Comparison of ENCODE assay signal across 7 cellular contexts in the genomic region with DNA sequence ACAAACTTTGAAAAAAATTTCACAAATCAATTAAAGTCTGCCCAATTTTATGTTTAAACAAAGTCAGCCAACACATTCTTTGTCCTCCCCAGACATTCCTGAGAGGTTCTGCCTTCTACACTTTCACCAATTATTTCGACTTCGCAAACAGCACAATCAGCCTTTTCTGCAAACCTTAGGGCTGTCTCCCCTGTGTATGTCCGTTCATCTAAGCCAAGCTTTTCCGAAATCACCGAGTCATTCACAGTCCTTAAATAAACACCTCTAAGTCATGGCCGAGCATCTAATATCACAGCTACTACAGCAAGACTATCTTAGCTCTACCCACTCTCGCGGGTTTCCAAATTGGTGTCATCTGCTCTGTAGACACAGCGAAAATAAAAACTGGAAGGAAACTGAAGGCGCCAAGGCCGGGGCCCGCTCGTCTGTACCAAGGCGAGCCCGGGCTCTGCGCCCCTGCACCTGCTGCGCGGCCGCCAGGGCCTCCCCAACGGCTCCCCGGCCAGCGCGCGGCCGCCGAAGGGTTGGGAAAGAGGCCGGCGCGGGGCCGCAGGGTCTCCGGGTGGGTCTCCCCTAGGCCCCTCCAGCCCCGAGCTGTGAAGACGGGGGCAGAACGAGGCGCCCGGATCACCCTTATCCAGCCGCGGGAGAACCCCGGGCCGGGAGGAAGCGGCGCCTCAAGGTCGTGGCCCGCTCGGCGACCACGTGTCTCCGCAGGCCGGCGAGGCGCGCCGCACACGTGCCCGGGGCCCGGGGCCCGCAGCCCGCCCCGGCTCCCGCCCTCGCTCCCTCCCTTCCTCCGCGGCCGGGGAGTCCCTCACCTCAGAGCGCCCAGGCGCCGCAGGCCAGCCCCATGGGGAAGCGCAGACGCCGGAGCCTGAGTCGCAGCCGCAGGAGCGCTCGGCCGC. TPM values are rescaled to one million over a fixed set of nuclear protein-coding genes. Genes with fewer than 3 reads are reported as not detected.
DNase-seq lines count a peak whose midpoint lies in the region; ATAC-seq and TF ChIP-seq lines count a peak whose summit lies in the region.

No MANE protein-coding gene starts in this region.

- no peak overlapping the region for H2BK15ac ChIP-seq in mesendoderm (replicated peaks; ENCODE audit: low read depth)

- no peak overlapping the region for H2BK5ac ChIP-seq in mesendoderm (ENCODE audit: low read length)

- H3K27me3 ChIP-seq in HUES64 (ENCODE audit: insufficient read depth, low read length) (peaks cover 21% of the 10 kb centered on the region), mesendoderm (ENCODE audit: insufficient read depth, low read length, poor library complexity) (no peaks in the 10 kb centered on the region)
- H3K27me3 ChIP-seq in effector memory CD4-positive, alpha-beta T cell (replicated peaks; ENCODE audit: control insufficient read depth, insufficient read depth, low read length, poor library complexity, severe bottlenecking): no peaks in the 10 kb centered on the region

- H3K4ac ChIP-seq in mesendoderm (ENCODE audit: low read depth, low read length): peak overlapping the region; percentile 48

- WGBS in HUES64: under 1% methylated on average over 75 of the region's 75 CpGs
- WGBS in mesendoderm (ENCODE audit: extremely low coverage, insufficient coverage, low lambda C conversion rate): no CpG with 5 or more reads among the region's 75 CpGs

- H3K4me1 Mint-ChIP-seq in stimulated activated naive CD8-positive, alpha-beta T cell treated with anti-CD3 and anti-CD28 coated beads, Interleukin-15, amount 100 ng/mL, for 72 hours: peaks cover 67% of the 10 kb centered on the region

- DNase-seq in GM10248 (ENCODE audit: extremely low spot score) (peak; percentile 78), SW480 (ENCODE audit: low spot score) (peak; percentile 46), mesendoderm (peak; percentile 50)
- DNase-seq in effector memory CD4-positive, alpha-beta T cell: no peak
- peak in 1 of 2 donors; percentile 88 for DNase-seq in stimulated activated naive CD8-positive, alpha-beta T cell treated with anti-CD3 and anti-CD28 coated beads, Interleukin-15, amount 100 ng/mL, for 72 hours

- H4K5ac ChIP-seq in mesendoderm (ENCODE audit: low read length): no peak overlapping the region

- peak overlapping the region; percentile 83 for H3K56ac ChIP-seq in mesendoderm (ENCODE audit: low read length)

- TF ChIP-seq CTCF in GM10248 (IDR thresholded peaks at IDR 0.05; ENCODE audit: control extremely low read depth, extremely low read depth, low read depth, missing control alignments): no peak

- peak overlapping the region; percentile 70 for H3K4me3 ChIP-seq in HUES64 (ENCODE audit: low read length)
- peak overlapping the region; percentile 58 for H3K4me3 ChIP-seq in effector memory CD4-positive, alpha-beta T cell (ENCODE audit: insufficient read depth, low read depth, low read length, poor library complexity, severe bottlenecking)
- H3K4me3 ChIP-seq in mesendoderm (ENCODE audit: low read length): peak overlapping the region; percentile 53

- ATAC-seq in GM21528 (IDR thresholded peaks at IDR 0.05; ENCODE audit: low FRiP score, unreplicated experiment): peak; percentile 46
- peak; percentile 71 for ATAC-seq in stimulated activated naive CD8-positive, alpha-beta T cell treated with anti-CD3 and anti-CD28 coated beads, Interleukin-15, amount 100 ng/mL, for 72 hours

- peak overlapping the region; percentile 86 for H3K9ac ChIP-seq in HUES64 (ENCODE audit: low read depth, low read length)
- peak overlapping the region; percentile 71 for H3K9ac ChIP-seq in mesendoderm (ENCODE audit: low read length)

- H3K23ac ChIP-seq in mesendoderm (ENCODE audit: low read length): no peak overlapping the region

- CTCF ChIA-PET in GM10248 (lab: Yijun Ruan, JAX): interaction anchor here (0.8 to 9.8 kb wide), 10 partner anchors 15 to 633 kb away, joined by 3 to 127 read pairs (median 4); no protein-coding TSS in a partner anchor

- peaks cover 13% of the 10 kb centered on the region for H3K79me2 ChIP-seq in mesendoderm (ENCODE audit: control insufficient read depth, insufficient read depth, low read length)

- H3K36me3 ChIP-seq in HUES64 (ENCODE audit: insufficient read depth, low read length): peaks cover 28% of the 10 kb centered on the region
- peaks cover 26% of the 10 kb centered on the region for H3K36me3 ChIP-seq in effector memory CD4-positive, alpha-beta T cell (ENCODE audit: control insufficient read depth, insufficient read depth, low read length)
- H3K36me3 ChIP-seq in mesendoderm (ENCODE audit: control insufficient read depth, insufficient read depth, low read length): peaks cover 2% of the 10 kb centered on the region

- H4K8ac ChIP-seq in mesendoderm (ENCODE audit: low read depth, low read length): no peak overlapping the region

- no peaks in the 10 kb centered on the region for H3K9me3 Mint-ChIP-seq in stimulated activated naive CD8-positive, alpha-beta T cell treated with anti-CD3 and anti-CD28 coated beads, Interleukin-15, amount 100 ng/mL, for 72 hours

- peaks cover 2% of the 10 kb centered on the region for H3K79me1 ChIP-seq in mesendoderm (ENCODE audit: low read length)

- no peaks in the 10 kb centered on the region for H3K27me3 Mint-ChIP-seq in stimulated activated naive CD8-positive, alpha-beta T cell treated with anti-CD3 and anti-CD28 coated beads, Interleukin-15, amount 100 ng/mL, for 72 hours

- H3K4me1 ChIP-seq in HUES64 (ENCODE audit: insufficient read depth, low read length) (peaks cover 8% of the 10 kb centered on the region; the same call in 1 of the 2 replicates), mesendoderm (ENCODE audit: control insufficient read depth, low read depth, low read length) (peaks cover 3% of the 10 kb centered on the region)
- H3K4me1 ChIP-seq in effector memory CD4-positive, alpha-beta T cell (ENCODE audit: control insufficient read depth, insufficient read depth, low read length, poor library complexity, severe bottlenecking): peaks cover 23% of the 10 kb centered on the region

- peak overlapping the region; percentile 97 for H3K4me2 ChIP-seq in mesendoderm (ENCODE audit: low read length)

- peak overlapping the region; percentile 71 to 87 for H3K4me3 Mint-ChIP-seq in stimulated activated naive CD8-positive, alpha-beta T cell treated with anti-CD3 and anti-CD28 coated beads, Interleukin-15, amount 100 ng/mL, for 72 hours

- H3K27ac ChIP-seq in HUES64 (ENCODE audit: low read depth, low read length) (peak overlapping the region; percentile 80; the same call in 1 of the 2 replicates), mesendoderm (ENCODE audit: low read depth, low read length) (peak overlapping the region; percentile 71)
- peak overlapping the region; percentile 79 for H3K27ac ChIP-seq in effector memory CD4-positive, alpha-beta T cell (ENCODE audit: insufficient read depth, low read length, poor library complexity, severe bottlenecking)

- no peaks in the 10 kb centered on the region for H3K9me3 ChIP-seq in HUES64 (ENCODE audit: insufficient read depth, low read depth, low read length)
- no peaks in the 10 kb centered on the region for H3K9me3 ChIP-seq in effector memory CD4-positive, alpha-beta T cell (ENCODE audit: control insufficient read depth, low read length)

- no peak overlapping the region for H2AK5ac ChIP-seq in mesendoderm (ENCODE audit: low read length)

- H2BK120ac ChIP-seq in mesendoderm (ENCODE audit: low read depth, low read length): peak overlapping the region; percentile 61

- H3K27ac Mint-ChIP-seq in stimulated activated naive CD8-positive, alpha-beta T cell treated with anti-CD3 and anti-CD28 coated beads, Interleukin-15, amount 100 ng/mL, for 72 hours: peak overlapping the region; percentile 63 to 87

- POLR2A ChIA-PET in GM10248 (lab: Yijun Ruan, JAX): interaction anchor here (0.5 to 2.1 kb wide), 8 partner anchors 9 to 892 kb away, joined by 3 to 22 read pairs (median 4); partner anchors contain the start of gene ADAM17

- peak overlapping the region; percentile 95 for H3K18ac ChIP-seq in mesendoderm (ENCODE audit: low read length)

RNA-seq across cellular contexts. Expression of gene ODC1, which starts 0.6 kb away (rescaled TPM):
- polyA plus RNA-seq in HUES64 (2013, experiment 1 of 2): 135 TPM
- 133 TPM for polyA plus RNA-seq in HUES64 (2013, experiment 2 of 2)
- polyA plus RNA-seq in mesendoderm (2013, experiment 1 of 2): 131 TPM
- polyA plus RNA-seq in mesendoderm (2013, experiment 2 of 2): 130 TPM

Comparison
In these comparisons a context has a peak if more than half of its experiments do, and no peak if none do; other contexts are left out.
1. DNase-seq: peak in GM10248 (single experiment), SW480 (single experiment) and mesendoderm (single experiment); none in effector memory CD4-positive, alpha-beta T cell (0 of 3).
2. Peak in every context shown above with its lines, with median percentiles within 50 percentile points of each other: H3K27ac ChIP-seq and H3K4me3 ChIP-seq.